25 cellular contexts compared by ENCODE assay signal in genomic region chr9:17130725-17131124, GRCh38. TPM values are rescaled to one million over a fixed set of nuclear protein-coding genes. Genes with fewer than 3 reads are reported as not detected.
"Had no signal": no experiment of that assay in that cellular context is flagged by ENCODE, and none has a peak within 500 bp of the region (broad histone marks: within the 10 kb centered on the region; RNA-seq: fewer than 3 reads in every experiment).

No MANE protein-coding gene starts in this region.

- H3K79me2 ChIP-seq: parathyroid adenoma had no signal

- H3K36me3 ChIP-seq: lower lobe of right lung, right atrium auricular region, stomach, thyroid gland, transverse colon, upper lobe of left lung, vagina had no signal

- H3K27ac ChIP-seq: lower lobe of right lung, parathyroid adenoma, right atrium auricular region, skin epidermis, stomach, testis, thyroid gland, transverse colon, upper lobe of left lung, vagina had no signal

- DNase-seq: hypothalamus; immature natural killer cell; kidney; left ventricle myocardium superior; lower lobe of right lung; mammary epithelial cell; mesenchymal stem cell; naive thymus-derived CD8-positive, alpha-beta T cell; occipital lobe; stimulated activated CD4-positive, alpha-beta T cell treated with anti-CD3 and anti-CD28 coated beads, Interleukin-12 subunit alpha, Interleukin-12 subunit beta, amount 100 ng/mL, for 4 hours; stimulated activated CD4-positive, alpha-beta T cell treated with anti-CD3 and anti-CD28 coated beads, Interleukin-15, amount 100 ng/mL, for 24 hours; stimulated activated CD4-positive, alpha-beta T cell treated with anti-CD3 and anti-CD28 coated beads, Interleukin-2, amount 100 ng/mL, for 24 hours; stimulated activated CD4-positive, alpha-beta T cell treated with anti-CD3 and anti-CD28 coated beads, Interleukin-4, amount 100 ng/mL, for 1 hour; stimulated activated naive B cell treated with anti-CD40 and anti-IgM and Interleukin-4, amounts not matched to agents 10 μg/mL and 1 μg/mL and 100 μg/mL, for 72 hours; stimulated activated naive CD8-positive, alpha-beta T cell treated with anti-CD3 and anti-CD28 coated beads, Interleukin-15, Interleukin-2, amounts not matched to agents 100 U/mL and 50 U/mL, for 24 hours; stomach; testis; thyroid gland; transverse colon; upper lobe of left lung had no signal

- H3K9me3 ChIP-seq: lower lobe of right lung, right atrium auricular region, stomach, testis, thyroid gland, transverse colon, upper lobe of left lung, vagina had no signal

- H2AFZ ChIP-seq: parathyroid adenoma had no signal

- H3K4me3 ChIP-seq: lower lobe of right lung, right atrium auricular region, skin epidermis, stomach, testis, thyroid gland, transverse colon, upper lobe of left lung, vagina had no signal

- ATAC-seq: left ventricle myocardium superior; lower lobe of right lung; naive thymus-derived CD8-positive, alpha-beta T cell; sciatic nerve; stimulated activated naive B cell treated with anti-CD40 and anti-IgM and Interleukin-4, amounts not matched to agents 10 μg/mL and 1 μg/mL and 100 μg/mL, for 72 hours; stimulated activated naive CD8-positive, alpha-beta T cell treated with anti-CD3 and anti-CD28 coated beads, Interleukin-15, Interleukin-2, amounts not matched to agents 100 U/mL and 50 U/mL, for 24 hours had no signal

- H3K27me3 ChIP-seq: right atrium auricular region, stomach, testis, thyroid gland, transverse colon, upper lobe of left lung, vagina had no signal

- FAIRE-seq: kidney had no signal

- H3K9ac ChIP-seq: parathyroid adenoma had no signal

- H3K4me1 ChIP-seq: vagina had no signal

RNA-seq across cellular contexts. Expression of gene CNTLN, which starts 4.1 kb away (rescaled TPM):
- total RNA-seq: naive thymus-derived CD8-positive, alpha-beta T cell had no signal
- polyA plus RNA-seq: naive thymus-derived CD8-positive, alpha-beta T cell had no signal
